Comparison of ENCODE assay signal across 14 cellular contexts in the genomic region with DNA sequence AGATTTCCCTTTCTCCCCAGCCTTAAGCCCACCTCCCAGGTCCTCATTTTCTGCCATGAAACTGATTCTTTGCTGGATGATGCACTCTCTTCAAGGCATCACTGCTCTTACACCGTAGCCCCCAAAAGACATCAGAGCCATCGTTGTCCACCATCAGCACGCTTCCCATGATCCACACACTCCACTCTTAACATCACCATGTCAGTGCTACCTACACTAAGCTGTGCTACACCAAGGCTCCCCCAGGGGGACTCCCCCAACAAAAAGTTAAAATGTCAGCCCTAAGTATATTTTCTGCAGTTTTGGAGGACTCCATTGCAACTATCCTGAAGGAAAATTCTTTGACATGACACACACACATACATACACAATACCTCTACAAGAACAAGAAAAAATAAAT.
"Had no signal": no experiment of that assay in that cellular context is flagged by ENCODE, and none has a peak within 500 bp of the region (broad histone marks: within the 10 kb centered on the region; RNA-seq: fewer than 3 reads in every experiment).

No MANE protein-coding gene starts in this region.

- H3K27ac ChIP-seq: gastrocnemius medialis, right atrium auricular region, suprapubic skin, upper lobe of right lung had no signal

- H3K27me3 Mint-ChIP-seq: naive thymus-derived CD4-positive, alpha-beta T cell; stimulated activated memory B cell treated with anti-CD40 and anti-IgM and Interleukin-4, amounts not matched to agents 10 μg/mL and 1 μg/mL and 100 μg/mL, for 72 hours had no signal

- H3K9me3 ChIP-seq: gastrocnemius medialis, right atrium auricular region, suprapubic skin, upper lobe of right lung had no signal

- ATAC-seq: gastrocnemius medialis; left lobe of liver; naive thymus-derived CD4-positive, alpha-beta T cell; stimulated activated memory B cell treated with anti-CD40 and anti-IgM and Interleukin-4, amounts not matched to agents 10 μg/mL and 1 μg/mL and 100 μg/mL, for 72 hours; upper lobe of right lung had no signal

- DNase-seq: activated CD4-positive, alpha-beta T cell treated with anti-CD3 and anti-CD28 coated beads, Interleukin-2, amount 50 U/mL, for 48 hours; activated CD4-positive, CD25-positive, alpha-beta regulatory T cell; activated naive CD4-positive, alpha-beta T cell treated with Interleukin-2 at 50 U/mL for 16 hours; gastrocnemius medialis; islet precursor cell; mammary epithelial cell; naive thymus-derived CD4-positive, alpha-beta T cell; upper lobe of right lung had no signal

- H3K36me3 Mint-ChIP-seq: stimulated activated memory B cell treated with anti-CD40 and anti-IgM and Interleukin-4, amounts not matched to agents 10 μg/mL and 1 μg/mL and 100 μg/mL, for 72 hours had no signal

- H3K27ac Mint-ChIP-seq: stimulated activated memory B cell treated with anti-CD40 and anti-IgM and Interleukin-4, amounts not matched to agents 10 μg/mL and 1 μg/mL and 100 μg/mL, for 72 hours; T-helper 1 cell treated with Interleukin-12 subunit alpha and Interleukin-12 subunit beta and Interleukin-4 antibody, amounts not matched to agents 30 μg/mL and 1 μg/mL, for 36 hours had no signal

- H3K4me3 Mint-ChIP-seq: naive thymus-derived CD4-positive, alpha-beta T cell; stimulated activated memory B cell treated with anti-CD40 and anti-IgM and Interleukin-4, amounts not matched to agents 10 μg/mL and 1 μg/mL and 100 μg/mL, for 72 hours; T-helper 1 cell treated with Interleukin-12 subunit alpha and Interleukin-12 subunit beta and Interleukin-4 antibody, amounts not matched to agents 30 μg/mL and 1 μg/mL, for 36 hours had no signal

- H3K4me2 ChIP-seq: smooth muscle cell had no signal

- H3K4me1 ChIP-seq: gastrocnemius medialis, right atrium auricular region, suprapubic skin, upper lobe of right lung had no signal

- H3K36me3 ChIP-seq: gastrocnemius medialis, right atrium auricular region, suprapubic skin, upper lobe of right lung had no signal

- H3K27me3 ChIP-seq: gastrocnemius medialis, right atrium auricular region, suprapubic skin, upper lobe of right lung had no signal

- H3K4me3 ChIP-seq: gastrocnemius medialis, right atrium auricular region, smooth muscle cell, suprapubic skin, upper lobe of right lung had no signal
